ENCODE assay signal across 1 cellular context in the genomic region with DNA sequence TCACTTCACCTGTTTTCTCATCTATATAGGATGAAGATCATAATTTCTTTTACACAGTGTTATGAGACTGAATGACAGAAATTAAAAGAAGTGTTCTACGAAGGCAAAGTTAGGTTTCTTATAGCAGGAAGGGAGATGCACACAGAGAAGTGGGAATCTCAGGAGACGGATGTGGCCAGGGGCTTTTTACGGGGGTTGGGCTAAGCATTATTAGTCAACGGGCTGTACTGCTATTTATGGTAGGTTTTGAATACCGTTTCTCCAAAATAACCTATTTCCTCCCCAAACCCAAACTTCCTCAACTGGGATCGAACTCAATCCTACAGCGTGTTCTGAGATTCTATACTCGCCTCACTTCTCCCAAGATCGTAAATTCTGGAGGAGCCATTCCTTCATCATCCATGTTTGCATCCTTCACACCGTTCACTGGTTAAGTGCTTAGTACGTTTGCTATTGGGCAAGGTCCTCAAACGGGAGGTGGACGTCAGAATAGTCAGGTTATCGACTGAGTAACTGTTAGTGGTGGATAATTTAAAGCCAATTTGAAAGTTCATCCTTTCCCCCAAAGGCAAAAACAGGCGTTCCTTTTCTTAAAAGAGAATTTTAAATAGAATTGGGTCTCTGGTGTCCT.
TF ChIP-seq lines count a peak whose summit lies in the region.

No MANE protein-coding gene starts in this region.

TF ChIP-seq in IMR-90, 13 proteins besides CTCF, POLR2A, EP300 and RAD21:
- no peak for TF ChIP-seq RCOR1 (IDR thresholded peaks at IDR 0.05; ENCODE audit: insufficient replicate concordance, low read length)
- no peak for TF ChIP-seq USF2 (IDR thresholded peaks at IDR 0.05; ENCODE audit: low read depth, low read length)
- TF ChIP-seq RFX5 (IDR thresholded peaks at IDR 0.05; ENCODE audit: low read depth, low read length) = no peak
- no peak for TF ChIP-seq MAZ (IDR thresholded peaks at IDR 0.05; ENCODE audit: borderline replicate concordance, low read depth, low read length)
- no peak for TF ChIP-seq MXI1 (IDR thresholded peaks at IDR 0.05; ENCODE audit: borderline replicate concordance, low read depth, low read length)
- TF ChIP-seq BHLHE40 (IDR thresholded peaks at IDR 0.05; ENCODE audit: low read depth, low read length) = no peak
- no peak for TF ChIP-seq ELK1 (IDR thresholded peaks at IDR 0.05; ENCODE audit: borderline replicate concordance, low read depth, low read length)
- TF ChIP-seq FOS (IDR thresholded peaks at IDR 0.05; ENCODE audit: low read depth, low read length) = no peak
- TF ChIP-seq CEBPB (IDR thresholded peaks at IDR 0.05; ENCODE audit: low read depth, low read length) = no peak
- TF ChIP-seq NFE2L2 (IDR thresholded peaks at IDR 0.05; ENCODE audit: low read depth, low read length) = no peak
- no peak for TF ChIP-seq CHD1 (IDR thresholded peaks at IDR 0.05; ENCODE audit: low read depth, low read length)
- no peak for TF ChIP-seq SMC3 (IDR thresholded peaks at IDR 0.05; ENCODE audit: low read depth, low read length)
- TF ChIP-seq MAFK (IDR thresholded peaks at IDR 0.05; ENCODE audit: low read depth, low read length) = no peak
